Comparison of ENCODE assay signal across 9 cellular contexts in genomic region chr7:27129729-27130539, GRCh38. TPM values are rescaled to one million over a fixed set of nuclear protein-coding genes. Genes with fewer than 3 reads are reported as not detected.
DNase-seq lines count a peak whose midpoint lies in the region; ATAC-seq and TF ChIP-seq lines count a peak whose summit lies in the region.
"Had no signal": no experiment of that assay in that cellular context is flagged by ENCODE, and none has a peak within 500 bp of the region (broad histone marks: within the 10 kb centered on the region; RNA-seq: fewer than 3 reads in every experiment).

No MANE protein-coding gene starts in this region.

- in situ Hi-C loops in gastrocnemius medialis (cut with MboI; ENCODE audit: low sequenced_read_pairs in 4 of 4), result no loop called here

- DNase-seq in RWPE1 (ENCODE audit: low spot score), result no peak
- no peak for DNase-seq in Right ventricle myocardium superior
- peak; percentile 26 to 71 for DNase-seq in gastrocnemius medialis
- no peak for DNase-seq in NCI-H1048 (lab: John Stamatoyannopoulos, UW)
- no peak for DNase-seq in NCI-H2107 (lab: John Stamatoyannopoulos, UW)

- peak overlapping the region; percentile 89 to 94 (median 90) for H3K4me3 ChIP-seq in gastrocnemius medialis

- no peaks in the 10 kb centered on the region for H3K9me3 ChIP-seq in gastrocnemius medialis

- no peaks in the 10 kb centered on the region for H3K36me3 ChIP-seq in gastrocnemius medialis

- H3K27ac ChIP-seq in RWPE1, result peak overlapping the region; percentile 90
- peak overlapping the region; percentile 95 to 97 (median 96) for H3K27ac ChIP-seq in gastrocnemius medialis

- POLR2A ChIA-PET in RWPE1 (lab: Yijun Ruan, JAX; ENCODE audit: low non-redundant PET), result interaction anchor here (0.6 kb wide), 1 partner anchor 1470 kb away, joined by 3 read pairs; no protein-coding TSS in a partner anchor

- intact Hi-C loops in Right ventricle myocardium superior (cut with DNase I), result no loop called here
- intact Hi-C loops in gastrocnemius medialis (cut with DNase I; ENCODE audit: low total_unique reads), result loop anchor here (1.0 to 5.0 kb wide), 5 partner anchors 20 to 265 kb away; partner anchors contain the start of genes HOXA9 and SKAP2

- no peak for TF ChIP-seq POLR2A in gastrocnemius medialis (IDR thresholded peaks at IDR 0.05)

- CTCF ChIA-PET in RWPE1 (lab: Yijun Ruan, JAX), result interaction anchor here (0.6 to 1.8 kb wide), 5 partner anchors 12 to 778 kb away, joined by 3 to 8 read pairs (median 5); no protein-coding TSS in a partner anchor

- TF ChIP-seq CTCF in RWPE1 (conservative IDR thresholded peaks at IDR 0.05; ENCODE audit: low read depth), result peak; percentile 82
- TF ChIP-seq CTCF in gastrocnemius medialis (IDR thresholded peaks at IDR 0.05 in 4 of 5, conservative IDR thresholded peaks at IDR 0.05 in 1 of 5), result peak; percentile 43 to 58 (median 53)

- no peaks in the 10 kb centered on the region for H3K27me3 ChIP-seq in gastrocnemius medialis

- ATAC-seq in GM18511 (IDR thresholded peaks at IDR 0.05; ENCODE audit: unreplicated experiment) (peak; percentile 22), Right ventricle myocardium superior (ENCODE audit: poor library complexity) (peak; percentile 14), gastrocnemius medialis (peak; percentile 50 to 61), HG03520 (IDR thresholded peaks at IDR 0.05; ENCODE audit: unreplicated experiment) (no peak), HG03108 (IDR thresholded peaks at IDR 0.05; ENCODE audit: unreplicated experiment) (no peak)

- peaks cover 58 to 70% of the 10 kb centered on the region in 2 donors for H3K4me1 ChIP-seq in gastrocnemius medialis

RNA-seq across cellular contexts. Expression of gene HOXA4, which starts 0.6 kb away (rescaled TPM):
- total RNA-seq in Right ventricle myocardium superior, result 0.97 TPM
- 1 to 10 TPM; 1.7 to 4.2 (median 2.9) TPM for total RNA-seq in gastrocnemius medialis

RNA-seq across cellular contexts. Expression of gene HOXA5, which starts 13.5 kb away (rescaled TPM):
- 0.62 TPM for total RNA-seq in Right ventricle myocardium superior
- total RNA-seq in gastrocnemius medialis, result 1 to 10 TPM; 2.7 to 7.1 (median 7.0) TPM

RNA-seq across cellular contexts. Expression of gene HOXA6, which starts 17.6 kb away (rescaled TPM):
- not detected for total RNA-seq in Right ventricle myocardium superior
- total RNA-seq in gastrocnemius medialis, result 1 to 10 TPM; 2.6 to 5.6 (median 4.2) TPM

RNA-seq across cellular contexts. Expression of gene HOXA3, which starts 22.4 kb away (rescaled TPM):
- total RNA-seq in Right ventricle myocardium superior (0.35 TPM), gastrocnemius medialis (1 to 10 TPM in 3 of 4 donors, under 1 TPM in 1; 0.53 to 6.2 (median 3.0) TPM)
- total RNA-seq: HT1080 had no signal

RNA-seq across cellular contexts. Expression of gene HOXA7, which starts 26.5 kb away (rescaled TPM):
- total RNA-seq in Right ventricle myocardium superior, result not detected
- total RNA-seq in gastrocnemius medialis, result 10 to 100 TPM in 1 of 4 donors, 1 to 10 TPM in 3; 5.3 to 12.8 (median 8.6) TPM
- total RNA-seq: HT1080 had no signal

Comparison
In these comparisons a context has a peak if more than half of its experiments do, and no peak if none do; other contexts are left out.
1. ATAC-seq: peak in GM18511 (single experiment), Right ventricle myocardium superior (single experiment) and gastrocnemius medialis (2 of 2); none in HG03520 (single experiment) and HG03108 (single experiment).
2. DNase-seq: peak in gastrocnemius medialis (2 of 2); none in RWPE1 (single experiment), Right ventricle myocardium superior (single experiment), NCI-H1048 (single experiment) and NCI-H2107 (single experiment).